In the genomic region with DNA sequence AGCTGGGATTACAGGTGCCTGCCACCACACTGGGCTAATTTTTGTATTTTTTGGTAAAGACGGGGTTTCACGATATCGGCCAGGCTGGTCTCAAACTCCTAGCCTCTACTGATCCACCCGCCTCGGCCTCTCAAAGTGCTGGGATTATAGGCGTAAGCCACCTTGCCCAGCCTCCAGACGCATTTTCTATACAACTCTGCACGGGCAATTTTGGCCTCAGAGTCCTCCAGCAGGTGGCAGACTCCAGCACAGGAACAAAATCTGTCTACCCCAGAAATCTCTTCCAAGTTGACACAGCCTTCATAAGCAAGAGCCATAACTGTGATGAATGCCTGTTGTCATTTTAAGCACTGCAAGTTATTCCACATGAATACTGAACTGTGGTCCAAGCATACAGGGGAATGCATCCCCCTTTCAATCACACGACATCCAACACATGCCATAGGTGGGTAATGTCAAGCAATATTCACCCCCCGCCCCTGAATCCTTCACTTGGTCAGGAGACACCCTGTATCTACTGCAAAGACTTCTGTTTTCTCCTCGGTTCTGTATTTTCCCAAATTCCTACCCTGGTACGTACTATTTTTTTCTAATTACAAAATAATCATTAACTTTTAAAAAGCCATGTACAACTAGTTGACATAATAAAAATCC, we compare ENCODE assay signal across 8 cellular contexts. TPM values are rescaled to one million over a fixed set of nuclear protein-coding genes. Genes with fewer than 3 reads are reported as not detected.
DNase-seq lines count a peak whose midpoint lies in the region; ATAC-seq, FAIRE-seq and TF ChIP-seq lines count a peak whose summit lies in the region.

No MANE protein-coding gene starts in this region.

- no peaks in the 10 kb centered on the region for H3K23me2 ChIP-seq in H1 (ENCODE audit: low read depth, low read length)

- no peaks in the 10 kb centered on the region for H3K9me3 ChIP-seq in H1 (ENCODE audit: insufficient read depth in 2 of 2, low read depth in 1 of 2, low read length in 1 of 2)

- peak; percentile 45 to 64 (median 57) for TF ChIP-seq CTCF in H1 (IDR thresholded peaks at IDR 0.05; ENCODE audit: control extremely low read depth in 1 of 3, insufficient read depth in 1 of 3, low read depth in 1 of 3, low read length in 3 of 3)
- TF ChIP-seq CTCF in retinal pigment epithelial cell (conservative IDR thresholded peaks at IDR 0.05; ENCODE audit: low read depth, low read length) = peak; percentile 78

- H3K9ac ChIP-seq in H1 (replicated peaks in 1 of 4; ENCODE audit: extremely low read depth in 1 of 4, low read depth in 3 of 4, low read length in 3 of 4) = no peak overlapping the region

- no peak for TF ChIP-seq POLR2A in H1 (IDR thresholded peaks at IDR 0.05; ENCODE audit: control extremely low read depth in 1 of 2, low read depth in 2 of 2, low read length in 2 of 2)

- no peak overlapping the region for H2AFZ ChIP-seq in H1 (ENCODE audit: low read length)

- no peaks in the 10 kb centered on the region for H3K4me1 ChIP-seq in H1 (replicated peaks in 1 of 4; ENCODE audit: control insufficient read depth in 3 of 4, insufficient read depth in 4 of 4, low read length in 3 of 4)

- H2BK12ac ChIP-seq in H1 (ENCODE audit: low read depth, low read length) = no peak overlapping the region

- POLR2A ChIA-PET in H1 (lab: Charles Lee; ENCODE audit: partially characterized antibody) = interaction anchor here (0.7 kb wide), 1 partner anchor 127 kb away, joined by 3 read pairs; no protein-coding TSS in a partner anchor

- H3K4me3 ChIP-seq in H1 (ENCODE audit: extremely low read depth in 1 of 4, insufficient read depth in 2 of 4, low read depth in 3 of 4, low read length in 4 of 4) (no peak overlapping the region), retinal pigment epithelial cell (ENCODE audit: low read length) (no peak overlapping the region)

- H4K5ac ChIP-seq in H1 (ENCODE audit: insufficient read length, low read depth, low read length) = no peak overlapping the region

- DNase-seq in activated CD8-positive, alpha-beta memory T cell treated with anti-CD3 and anti-CD28 coated beads for 24 hours = peak; percentile 59
- no peak for DNase-seq in activated CD8-positive, alpha-beta memory T cell treated with anti-CD3 and anti-CD28 coated beads, Interleukin-2, amount 50 U/mL, for 48 hours
- peak; percentile 50 for DNase-seq in HTR-8/SVneo (ENCODE audit: insufficient read length, low spot score)
- peak; percentile 4 for DNase-seq in T-helper 9 cell
- peak in 1 of 2 experiments; percentile 52 for DNase-seq in H1 (ENCODE audit: low read depth in 1 of 2, low spot score in 2 of 2)
- no peak for DNase-seq in retinal pigment epithelial cell (ENCODE audit: low read depth)
- DNase-seq in GF-D8 (lab: John Stamatoyannopoulos, UW) = no peak

- peak; percentile 80 for ATAC-seq in GM21529 (IDR thresholded peaks at IDR 0.05; ENCODE audit: unreplicated experiment)

- no peak overlapping the region for H2BK5ac ChIP-seq in H1 (ENCODE audit: low read depth, low read length)

- no peaks in the 10 kb centered on the region for H3K79me2 ChIP-seq in H1 (ENCODE audit: control insufficient read depth in 1 of 2, insufficient read depth in 2 of 2, low read length in 2 of 2)

- no peak overlapping the region for H3K27ac ChIP-seq in H1 (ENCODE audit: low read depth, low read length)

- H4K20me1 ChIP-seq in H1 (replicated peaks in 1 of 2; ENCODE audit: control insufficient read depth in 1 of 2, insufficient read depth in 2 of 2, low read length in 2 of 2) = peaks cover 0 to 1% of the 10 kb centered on the region in 2 experiments

- CTCF ChIA-PET in H1 (lab: Charles Lee; ENCODE audit: partially characterized antibody) = interaction anchor here (0.7 to 7.2 kb wide), 16 partner anchors 9 to 810 kb away, joined by 3 to 125 read pairs (median 4); partner anchors contain the start of genes ALDH7A1 and PHAX

- H3K4ac ChIP-seq in H1 (replicated peaks; ENCODE audit: insufficient read length, low read depth, low read length) = no peak overlapping the region

- H4K91ac ChIP-seq in H1 (replicated peaks; ENCODE audit: insufficient read length, low read length) = no peak overlapping the region

- no peak overlapping the region for H2BK15ac ChIP-seq in H1 (ENCODE audit: low read length)

- H3K18ac ChIP-seq in H1 (ENCODE audit: extremely low read depth, low read length) = no peak overlapping the region

- no peak overlapping the region for H3K23ac ChIP-seq in H1 (ENCODE audit: insufficient read length)

- FAIRE-seq in HTR-8/SVneo (lab: Jason Lieb, UNC) (no peak), H1 (lab: Jason Lieb, UNC) (no peak)

- no peak overlapping the region for H2BK20ac ChIP-seq in H1 (ENCODE audit: low read length)

- no peak overlapping the region for H2BK120ac ChIP-seq in H1 (replicated peaks; ENCODE audit: low read depth, low read length)

- H2AK5ac ChIP-seq in H1 (ENCODE audit: low read depth, low read length) = no peak overlapping the region

- no peaks in the 10 kb centered on the region for H3K27me3 ChIP-seq in H1 (replicated peaks in 1 of 4; ENCODE audit: control insufficient read depth in 3 of 4, extremely low read depth in 1 of 4, insufficient read depth in 3 of 4, low read length in 3 of 4)

- TF ChIP-seq EP300 in H1 (IDR thresholded peaks at IDR 0.05; ENCODE audit: borderline replicate concordance in 1 of 2, low read depth in 2 of 2, low read length in 2 of 2) = no peak

- H4K8ac ChIP-seq in H1 (ENCODE audit: extremely low read depth, insufficient read depth, low read length) = no peak overlapping the region

- no peaks in the 10 kb centered on the region for H3K79me1 ChIP-seq in H1 (ENCODE audit: low read depth, low read length)

- WGBS in H1 (ENCODE audit: extremely low coverage in 1 of 2, insufficient coverage in 1 of 2, insufficient read length in 1 of 2, insufficient replicate concordance in 2 of 2, low coverage in 1 of 2, low lambda C conversion rate in 2 of 2, missing lambda C conversion rate in 1 of 2), 2 experiments = 72% methylated on average over 11 of the region's 12 CpGs; no CpG with 5 or more reads in 1 of the 2 experiments

- H3K36me3 ChIP-seq in H1 (ENCODE audit: control insufficient read depth in 2 of 4, insufficient read depth in 4 of 4, low read length in 3 of 4) = peaks cover 8 to 45% (median 23%) of the 10 kb centered on the region in 4 experiments; a peak in 7 of 8 replicates

- no peak overlapping the region for H3K14ac ChIP-seq in H1 (ENCODE audit: insufficient read length)

- H3K4me2 ChIP-seq in H1 (ENCODE audit: insufficient read depth in 1 of 2, low read depth in 2 of 2, low read length in 2 of 2) = no peak overlapping the region

- H3K56ac ChIP-seq in H1 (replicated peaks; ENCODE audit: insufficient read length, low read depth, low read length) = no peak overlapping the region

- peak; percentile 45 to 52 for TF ChIP-seq RAD21 in H1 (IDR thresholded peaks at IDR 0.05 in 1 of 2, conservative IDR thresholded peaks at IDR 0.05 in 1 of 2; ENCODE audit: low read depth in 2 of 2, low read length in 2 of 2)

TF ChIP-seq in H1, 55 proteins besides CTCF, POLR2A, EP300 and RAD21 (continues in another document):
- TF ChIP-seq ASH2L (IDR thresholded peaks at IDR 0.05; ENCODE audit: low read length) (no peak), PHF8 (conservative IDR thresholded peaks at IDR 0.05; ENCODE audit: low read depth, low read length) (no peak), SRF (IDR thresholded peaks at IDR 0.05; ENCODE audit: low read depth, low read length) (no peak), CTBP2 (IDR thresholded peaks at IDR 0.05; ENCODE audit: borderline replicate concordance, insufficient read depth, insufficient read length, low read length) (no peak), SP1 (IDR thresholded peaks at IDR 0.05; ENCODE audit: low read depth, low read length) (no peak), CREB1 (IDR thresholded peaks at IDR 0.05) (no peak), KDM4A (IDR thresholded peaks at IDR 0.05; ENCODE audit: low read depth, low read length, severe bottlenecking) (no peak), USF2 (IDR thresholded peaks at IDR 0.05; ENCODE audit: low read length) (no peak), SP2 (IDR thresholded peaks at IDR 0.05; ENCODE audit: low read length) (no peak), KDM1A (IDR thresholded peaks at IDR 0.05; ENCODE audit: borderline replicate concordance, low read length) (no peak), RXRA (IDR thresholded peaks at IDR 0.05; ENCODE audit: insufficient read depth, low read depth, low read length) (no peak), SIN3A (conservative IDR thresholded peaks at IDR 0.05 in 1 of 2, IDR thresholded peaks at IDR 0.05 in 1 of 2; ENCODE audit: low read depth in 1 of 2, low read length in 2 of 2) (no peak), TEAD4 (IDR thresholded peaks at IDR 0.05; ENCODE audit: low read depth, low read length) (no peak), RNF2 (IDR thresholded peaks at IDR 0.05; ENCODE audit: borderline replicate concordance, low read depth, low read length, missing control alignments, poor library complexity, severe bottlenecking) (no peak)

RNA-seq across cellular contexts. Expression of gene ALDH7A1, which starts 50.8 kb away (rescaled TPM):
- 205 and 225 TPM in 2 replicates for total RNA-seq in H1 (2021; fragmentation: NEBNext Ultra II Directional; extraction: Animal tissue kit (Norgen Biotek cat#: 25700))
- polyA plus RNA-seq in H1 (2011; rRNA removed) = 65.8 and 99.6 TPM in 2 replicates
- 163 TPM for polyA plus RNA-seq in H1 (2011; cell fraction: cytosol; rRNA removed)
- polyA plus RNA-seq in H1 (2011; cell fraction: nucleus; rRNA removed) = 76.6 TPM
- polyA plus RNA-seq in H1 (2012, experiment 1 of 2) = 232 to 268 TPM (median 259 TPM) in 4 replicates
- 30.7 TPM for polyA plus RNA-seq in H1 (2012, experiment 2 of 2)
- 157 TPM for polyA plus RNA-seq in H1 (2013, experiment 1 of 2)
- polyA plus RNA-seq in H1 (2013, experiment 2 of 2) = 165 TPM
- 138 and 143 TPM in 2 replicates for polyA minus RNA-seq in H1 (2011; rRNA and poly(A)+ RNA removed)
- 64.1 TPM for polyA minus RNA-seq in H1 (2011; cell fraction: cytosol; rRNA and poly(A)+ RNA removed)
- polyA minus RNA-seq in H1 (2011; cell fraction: nucleus; rRNA and poly(A)+ RNA removed) = 150 TPM

RNA-seq across cellular contexts. Expression of gene PHAX, which starts 56.5 kb away (rescaled TPM):
- 58.1 and 59.5 TPM in 2 replicates for total RNA-seq in H1 (2021; fragmentation: NEBNext Ultra II Directional; extraction: Animal tissue kit (Norgen Biotek cat#: 25700))
- polyA plus RNA-seq in H1 (2011; rRNA removed) = 32.1 and 34.1 TPM in 2 replicates
- polyA plus RNA-seq in H1 (2011; cell fraction: cytosol; rRNA removed) = 55.0 TPM
- 10.7 TPM for polyA plus RNA-seq in H1 (2011; cell fraction: nucleus; rRNA removed)
- polyA plus RNA-seq in H1 (2012, experiment 1 of 2) = 39.7 to 74.8 TPM (median 59.5 TPM) in 4 replicates
- 14.3 TPM for polyA plus RNA-seq in H1 (2012, experiment 2 of 2)
- 36.4 TPM for polyA plus RNA-seq in H1 (2013, experiment 1 of 2)
- 34.4 TPM for polyA plus RNA-seq in H1 (2013, experiment 2 of 2)
- 37.8 and 45.2 TPM in 2 replicates for polyA minus RNA-seq in H1 (2011; rRNA and poly(A)+ RNA removed)
- polyA minus RNA-seq in H1 (2011; cell fraction: cytosol; rRNA and poly(A)+ RNA removed) = 24.7 TPM
- polyA minus RNA-seq in H1 (2011; cell fraction: nucleus; rRNA and poly(A)+ RNA removed) = 53.3 TPM

Comparison
In these comparisons a context has a peak if more than half of its experiments do, and no peak if none do; other contexts are left out.
1. DNase-seq: peak in activated CD8-positive, alpha-beta memory T cell treated with anti-CD3 and anti-CD28 coated beads for 24 hours (single experiment), HTR-8/SVneo (single experiment) and T-helper 9 cell (single experiment); none in activated CD8-positive, alpha-beta memory T cell treated with anti-CD3 and anti-CD28 coated beads, Interleukin-2, amount 50 U/mL, for 48 hours (single experiment), retinal pigment epithelial cell (single experiment) and GF-D8 (single experiment).